9 cellular contexts compared by ENCODE assay signal in genomic region chr10:102409604-102410426, GRCh38. TPM values are rescaled to one million over a fixed set of nuclear protein-coding genes. Genes with fewer than 3 reads are reported as not detected.
DNase-seq lines count a peak whose midpoint lies in the region; ATAC-seq and TF ChIP-seq lines count a peak whose summit lies in the region.
"Had no signal": no experiment of that assay in that cellular context is flagged by ENCODE, and none has a peak within 500 bp of the region (broad histone marks: within the 10 kb centered on the region; RNA-seq: fewer than 3 reads in every experiment).

No MANE protein-coding gene starts in this region.

- peak overlapping the region; percentile 27 for H3K27ac Mint-ChIP-seq in T-helper 2 cell treated with Interferon-gamma antibody and Interleukin-4, amounts not matched to agents 5 μg/mL and 100 μg/mL, for 36 hours

- peaks cover 27% of the 10 kb centered on the region for H3K4me1 Mint-ChIP-seq in T-helper 2 cell treated with Interferon-gamma antibody and Interleukin-4, amounts not matched to agents 5 μg/mL and 100 μg/mL, for 36 hours (ENCODE audit: low read depth)

- H3K4me3 Mint-ChIP-seq in T-helper 2 cell treated with Interferon-gamma antibody and Interleukin-4, amounts not matched to agents 5 μg/mL and 100 μg/mL, for 36 hours = peak overlapping the region; percentile 80

- H3K27ac ChIP-seq in temporal lobe (ENCODE audit: low read depth, low read length) = peak overlapping the region; percentile 36
- H3K27ac ChIP-seq: BLaER1 treated with 17β-estradiol and CSF1 and Interleukin-3, amounts not matched to agents 10 nM and 100 nM had no signal

- ATAC-seq in GM18873 (IDR thresholded peaks at IDR 0.05; ENCODE audit: low FRiP score, unreplicated experiment) (no peak), GM18511 (IDR thresholded peaks at IDR 0.05; ENCODE audit: unreplicated experiment) (no peak)

- in situ Hi-C loops in astrocyte of the cerebellum (cut with HindIII; ENCODE audit: low sequenced_read_pairs) = no loop called here

- no peak for DNase-seq in T-helper 2 cell treated with Interferon-gamma antibody and Interleukin-4, amounts not matched to agents 5 μg/mL and 100 μg/mL, for 36 hours (ENCODE audit: low spot score)
- no peak for DNase-seq in T-helper 2 cell
- no peak for DNase-seq in astrocyte of the cerebellum (ENCODE audit: low read depth)
- DNase-seq in iPS-NIHi11 (ENCODE audit: low spot score) = peak; percentile 34
- DNase-seq in NCI-H1694 treated with DMSO at 0.1 percent for 48 hours (lab: John Stamatoyannopoulos, UW) = no peak

- H3K9me3 Mint-ChIP-seq in T-helper 2 cell treated with Interferon-gamma antibody and Interleukin-4, amounts not matched to agents 5 μg/mL and 100 μg/mL, for 36 hours = no peaks in the 10 kb centered on the region

- peak overlapping the region; percentile 32 for H3K4me3 ChIP-seq in astrocyte of the cerebellum (ENCODE audit: low read depth, low read length)
- H3K4me3 ChIP-seq: BLaER1 treated with 17β-estradiol and CSF1 and Interleukin-3, amounts not matched to agents 10 nM and 100 nM had no signal

- peaks cover 32% of the 10 kb centered on the region for H3K27me3 Mint-ChIP-seq in T-helper 2 cell treated with Interferon-gamma antibody and Interleukin-4, amounts not matched to agents 5 μg/mL and 100 μg/mL, for 36 hours (ENCODE audit: low read depth)

- TF ChIP-seq CTCF in astrocyte of the cerebellum (IDR thresholded peaks at IDR 0.05; ENCODE audit: low read depth, low read length, missing control alignments) = no peak

- H3K36me3 Mint-ChIP-seq in T-helper 2 cell treated with Interferon-gamma antibody and Interleukin-4, amounts not matched to agents 5 μg/mL and 100 μg/mL, for 36 hours (ENCODE audit: low read depth) = no peaks in the 10 kb centered on the region

RNA-seq across cellular contexts. Expression of gene PSD, which starts 8.8 kb away (rescaled TPM):
- total RNA-seq in temporal lobe = 99.6 TPM

RNA-seq across cellular contexts. Expression of gene FBXL15, which starts 10.8 kb away (rescaled TPM):
- 13.8 TPM for total RNA-seq in temporal lobe

RNA-seq across cellular contexts. Expression of gene NFKB2, which starts 14.3 kb away (rescaled TPM):
- 1.5 TPM for total RNA-seq in temporal lobe

RNA-seq across cellular contexts. Expression of gene CUEDC2, which starts 22.6 kb away (rescaled TPM):
- 50.9 TPM for total RNA-seq in temporal lobe

RNA-seq across cellular contexts. Expression of gene C10orf95, which starts 41.5 kb away (rescaled TPM):
- under 0.01 TPM for total RNA-seq in temporal lobe
